ENCODE assay signal across 7 cellular contexts in the genomic region with DNA sequence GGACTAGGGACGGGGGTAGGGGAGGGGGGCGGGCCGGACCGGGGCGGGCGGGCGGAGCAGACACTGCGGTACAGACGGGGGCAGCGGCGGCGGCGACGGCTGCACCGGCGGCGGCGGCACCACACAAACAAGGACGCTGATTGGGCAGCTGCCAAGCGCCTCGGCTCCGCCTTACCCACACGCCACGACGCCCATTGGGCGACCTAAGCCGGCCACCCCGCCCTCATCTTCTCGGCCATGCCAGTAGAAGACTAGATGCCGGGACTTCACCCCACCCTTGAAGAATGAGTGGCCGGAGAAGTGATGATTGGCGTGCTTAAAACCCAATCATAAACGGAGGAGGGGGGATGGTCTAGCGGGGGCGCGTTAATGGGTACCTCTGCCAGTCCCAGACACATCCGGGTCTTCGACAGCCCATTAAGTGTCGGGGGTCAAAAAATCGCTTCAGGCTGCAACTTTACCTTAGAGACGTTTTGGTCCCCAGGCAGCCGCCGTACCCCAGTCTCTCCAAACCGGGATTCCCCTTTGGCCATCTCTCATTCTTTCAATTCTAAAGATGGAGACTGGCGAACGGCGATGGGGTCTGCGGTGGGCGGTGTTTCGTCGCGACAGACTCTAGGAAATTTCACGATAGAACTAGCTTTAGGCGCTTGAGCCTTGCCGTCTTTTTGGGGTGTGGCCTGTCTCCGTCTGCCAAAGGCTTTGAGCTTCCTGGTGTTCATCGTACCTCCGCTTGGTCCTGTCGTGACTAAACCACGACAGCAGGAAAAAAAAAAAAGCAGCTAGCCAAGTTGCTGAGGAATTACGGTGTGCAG.
DNase-seq lines count a peak whose midpoint lies in the region; ATAC-seq and TF ChIP-seq lines count a peak whose summit lies in the region.

A gene (minus strand): TSS at position 135 of the 815 bp plus-strand sequence. CDS start 94,625 bp downstream, outside the sequence.

- H3K4me3 ChIP-seq in astrocyte of the spinal cord (ENCODE audit: low read depth, low read length) (peak within 1 kb of the TSS; percentile 88), retinal pigment epithelial cell (ENCODE audit: low read length) (peak within 1 kb of the TSS; percentile 84)

- ATAC-seq in GM18508 (IDR thresholded peaks at IDR 0.05; ENCODE audit: insufficient read depth, unreplicated experiment) (peak; percentile 76), HG03025 (IDR thresholded peaks at IDR 0.05; ENCODE audit: low FRiP score, unreplicated experiment) (peak; percentile 92)

- TF ChIP-seq CTCF in astrocyte of the spinal cord (IDR thresholded peaks at IDR 0.05; ENCODE audit: low read depth, low read length) (no peak), retinal pigment epithelial cell (conservative IDR thresholded peaks at IDR 0.05; ENCODE audit: low read depth, low read length) (no peak)

- peak; percentile 100 for DNase-seq in NCI-H2081 (lab: John Stamatoyannopoulos, UW)
- peak; percentile 97 for DNase-seq in T1000 (lab: John Stamatoyannopoulos, UW)
- peak; percentile 100 for DNase-seq in astrocyte of the spinal cord (ENCODE audit: low read depth, low spot score)
- peak; percentile 86 to 100 (median 98) for DNase-seq in hypothalamus (lab: John Stamatoyannopoulos, UW)
- peak; percentile 100 for DNase-seq in retinal pigment epithelial cell (ENCODE audit: low read depth)

- in situ Hi-C loops in astrocyte of the spinal cord (cut with HindIII; ENCODE audit: low sequenced_read_pairs), result no loop called here

Comparison
In these comparisons a context has a peak if more than half of its experiments do, and no peak if none do; other contexts are left out.
1. Peak in every context shown above with its lines: DNase-seq, ATAC-seq and H3K4me3 ChIP-seq.